Comparison of ENCODE assay signal across 19 cellular contexts in genomic region chr12:86349196-86349595, GRCh38.
DNase-seq lines count a peak whose midpoint lies in the region; ATAC-seq, FAIRE-seq and TF ChIP-seq lines count a peak whose summit lies in the region.
"Had no signal": no experiment of that assay in that cellular context is flagged by ENCODE, and none has a peak within 500 bp of the region (broad histone marks: within the 10 kb centered on the region; RNA-seq: fewer than 3 reads in every experiment).

No MANE protein-coding gene starts in this region.

- H3K9me3 ChIP-seq in SK-N-SH: no peaks in the 10 kb centered on the region
- no peaks in the 10 kb centered on the region for H3K9me3 ChIP-seq in small intestine (ENCODE audit: control insufficient read depth, low read depth)
- H3K9me3 ChIP-seq: body of pancreas had no signal

- H3K4me3 ChIP-seq in SK-N-SH (ENCODE audit: low read depth in 2 of 2, low read length in 1 of 2): no peak overlapping the region
- no peak overlapping the region for H3K4me3 ChIP-seq in small intestine (ENCODE audit: low read depth in 1 of 2, low read length in 2 of 2)
- H3K4me3 ChIP-seq: body of pancreas had no signal

- no peak overlapping the region for H2AFZ ChIP-seq in SK-N-SH (ENCODE audit: low read depth)

- no peaks in the 10 kb centered on the region for H3F3A ChIP-seq in SK-N-SH (replicated peaks; ENCODE audit: insufficient read depth)

- 31% methylated on average over 2 of the region's 2 CpGs for WGBS in SK-N-SH (ENCODE audit: low lambda C conversion rate)
- WGBS in small intestine, 3 donors: 29 to 45% (median 35%) methylated on average over 2 of the region's 2 CpGs

- no peak for TF ChIP-seq CTCF in SK-N-SH (IDR thresholded peaks at IDR 0.05)

- H3K27me3 ChIP-seq in SK-N-SH (ENCODE audit: insufficient read depth) (no peaks in the 10 kb centered on the region), small intestine (ENCODE audit: control insufficient read depth in 2 of 2, insufficient read depth in 2 of 2, low read length in 2 of 2) (no peaks in the 10 kb centered on the region)
- H3K27me3 ChIP-seq: body of pancreas had no signal

- no peaks in the 10 kb centered on the region; the same call in 1 of the 2 replicates for H3K9me2 ChIP-seq in SK-N-SH

- no peaks in the 10 kb centered on the region for H3K79me2 ChIP-seq in SK-N-SH (ENCODE audit: insufficient read depth)

- POLR2A ChIA-PET in SK-N-SH (lab: Yijun Ruan, JAX): no interaction called here

- no peak overlapping the region for H3K9ac ChIP-seq in SK-N-SH

- H3K27ac ChIP-seq in SK-N-SH (ENCODE audit: low read depth in 2 of 2, low read length in 1 of 2) (no peak overlapping the region), small intestine (ENCODE audit: low read depth in 1 of 2, low read length in 1 of 2) (no peak overlapping the region)
- H3K27ac ChIP-seq: body of pancreas, RWPE1 had no signal

- DNase-seq in SK-N-SH (peak; percentile 1), NCI-H2029 (lab: John Stamatoyannopoulos, UW) (peak; percentile 41), SK-N-DZ (ENCODE audit: low spot score) (peak; percentile 7), small intestine (peak; percentile 16), GM12891 (ENCODE audit: insufficient read length, low spot score) (no peak)
- DNase-seq: activated B cell treated with CpG ODN at 0.5 μM for 24 hours; activated CD4-positive, alpha-beta T cell treated with anti-CD3 and anti-CD28 coated beads, Interleukin-2, amount 50 U/mL, for 4 hours; activated CD8-positive, alpha-beta memory T cell treated with anti-CD3 and anti-CD28 coated beads, Interleukin-2, amount 50 U/mL, for 4 hours; body of pancreas; DMS79; endodermal cell; NCI-H226; stimulated activated CD4-positive, alpha-beta T cell treated with anti-CD3 and anti-CD28 coated beads, Interleukin-2, amount 100 ng/mL, for 24 hours; T1000 had no signal

- no peak for TF ChIP-seq RAD21 in SK-N-SH (IDR thresholded peaks at IDR 0.05; ENCODE audit: low read length)

- H3K36me3 ChIP-seq in SK-N-SH (replicated peaks in 1 of 2; ENCODE audit: control insufficient read depth in 1 of 2, insufficient read depth in 2 of 2, low read length in 1 of 2) (no peaks in the 10 kb centered on the region), small intestine (ENCODE audit: control insufficient read depth in 2 of 2, insufficient read depth in 2 of 2, low read length in 2 of 2) (no peaks in the 10 kb centered on the region)

- FAIRE-seq in small intestine (lab: Jason Lieb, UNC) (no peak), GM12891 (lab: Jason Lieb, UNC) (no peak)

- H3K4me2 ChIP-seq in SK-N-SH: no peak overlapping the region

- CTCF ChIA-PET in SK-N-SH (lab: Yijun Ruan, JAX): no interaction called here

- ATAC-seq in SK-N-SH treated with all-trans-retinoic acid at 6 μM for 48 hours (no peak), HG03432 (IDR thresholded peaks at IDR 0.05; ENCODE audit: unreplicated experiment) (no peak), HG03159 (IDR thresholded peaks at IDR 0.05; ENCODE audit: unreplicated experiment) (no peak)
- ATAC-seq: body of pancreas; stimulated activated memory B cell treated with anti-CD40 and anti-IgM and Interleukin-4, amounts not matched to agents 10 μg/mL and 1 μg/mL and 100 μg/mL, for 72 hours had no signal

- TF ChIP-seq EP300 in SK-N-SH (IDR thresholded peaks at IDR 0.05; ENCODE audit: borderline replicate concordance in 1 of 2, low read depth in 1 of 2, low read length in 1 of 2): no peak

- H3K4me1 ChIP-seq in SK-N-SH (ENCODE audit: control insufficient read depth in 1 of 2, insufficient read depth in 2 of 2, low read depth in 1 of 2, low read length in 1 of 2): no peaks in the 10 kb centered on the region
- no peaks in the 10 kb centered on the region for H3K4me1 ChIP-seq in small intestine (ENCODE audit: control insufficient read depth in 2 of 2, insufficient read depth in 1 of 2, low read depth in 1 of 2, low read length in 1 of 2)
- H3K4me1 ChIP-seq: body of pancreas had no signal

- TF ChIP-seq POLR2A in GM12891 (IDR thresholded peaks at IDR 0.05; ENCODE audit: low read depth, low read length): no peak

- no peaks in the 10 kb centered on the region for H4K20me1 ChIP-seq in SK-N-SH (ENCODE audit: insufficient read depth)

TF ChIP-seq in SK-N-SH, 30 proteins besides CTCF, POLR2A, EP300 and RAD21 (continues in another document):
- TF ChIP-seq TCF12 (IDR thresholded peaks at IDR 0.05) (no peak), FOXM1 (IDR thresholded peaks at IDR 0.05; ENCODE audit: low read depth) (no peak), TEAD4 (IDR thresholded peaks at IDR 0.05; ENCODE audit: borderline replicate concordance, insufficient read depth) (no peak), SIN3A (IDR thresholded peaks at IDR 0.05; ENCODE audit: borderline replicate concordance, low read depth, low read length) (no peak), MXI1 (IDR thresholded peaks at IDR 0.05; ENCODE audit: low read depth, low read length) (no peak), IRF3 (IDR thresholded peaks at IDR 0.05; ENCODE audit: low read depth, low read length) (no peak), JUND (IDR thresholded peaks at IDR 0.05) (no peak), RCOR1 (IDR thresholded peaks at IDR 0.05; ENCODE audit: low read length) (no peak), GATA2 (CRISPR knock-in tag; IDR thresholded peaks at IDR 0.05) (no peak), RFX5 (IDR thresholded peaks at IDR 0.05; ENCODE audit: low read length) (no peak)
- TF ChIP-seq, protein P1, sequence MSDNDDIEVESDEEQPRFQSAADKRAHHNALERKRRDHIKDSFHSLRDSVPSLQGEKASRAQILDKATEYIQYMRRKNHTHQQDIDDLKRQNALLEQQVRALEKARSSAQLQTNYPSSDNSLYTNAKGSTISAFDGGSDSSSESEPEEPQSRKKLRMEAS (IDR thresholded peaks at IDR 0.05; ENCODE audit: low read depth): no peak

TF ChIP-seq in SK-N-SH treated with all-trans-retinoic acid at 6 μM for 48 hours, 23 proteins besides CTCF, POLR2A, EP300 and RAD21 (continues in another document):
- TF ChIP-seq TOX (CRISPR knock-in tag; IDR thresholded peaks at IDR 0.05; ENCODE audit: borderline replicate concordance) (no peak), POU6F1 (CRISPR knock-in tag; IDR thresholded peaks at IDR 0.05; ENCODE audit: borderline replicate concordance, low read depth) (no peak), CREB5 (CRISPR knock-in tag; IDR thresholded peaks at IDR 0.05; ENCODE audit: low read depth) (no peak)

TF ChIP-seq in GM12891, 5 proteins besides CTCF, POLR2A, EP300 and RAD21:
- TF ChIP-seq PAX5 (IDR thresholded peaks at IDR 0.05; ENCODE audit: insufficient read depth, low read length, severe bottlenecking): no peak
- no peak for TF ChIP-seq SPI1 (IDR thresholded peaks at IDR 0.05; ENCODE audit: low read depth, low read length)
- TF ChIP-seq TAF1 (IDR thresholded peaks at IDR 0.05; ENCODE audit: low read depth, low read length): no peak
- TF ChIP-seq POU2F2 (IDR thresholded peaks at IDR 0.05; ENCODE audit: low read depth, low read length): no peak
- no peak for TF ChIP-seq POLR2AphosphoS5 (IDR thresholded peaks at IDR 0.05; ENCODE audit: low read depth, low read length)
